19 cellular contexts compared by ENCODE assay signal in the genomic region with DNA sequence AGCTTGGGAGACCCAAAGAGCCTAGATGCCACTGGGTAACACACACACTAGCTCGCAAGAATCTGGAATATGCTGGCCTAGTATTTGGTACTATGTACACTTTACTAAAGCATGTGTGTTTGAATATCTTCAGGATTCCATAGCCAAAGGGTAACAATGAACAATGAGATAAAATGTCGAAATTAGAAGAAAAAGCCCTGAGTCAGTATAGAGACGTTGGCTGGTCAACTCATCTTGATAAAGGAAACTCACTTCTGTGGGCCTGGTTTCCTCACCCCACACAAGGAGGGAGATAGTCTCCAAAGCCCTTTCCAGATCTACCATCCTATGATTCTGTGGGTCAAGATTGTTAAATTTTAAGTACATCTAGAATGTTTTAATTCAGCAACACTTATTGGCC. TPM values are rescaled to one million over a fixed set of nuclear protein-coding genes. Genes with fewer than 3 reads are reported as not detected.
A peak's percentile ranks its signal among the peaks of the same experiment; 100 is the strongest.
DNase-seq lines count a peak whose midpoint lies in the region; ATAC-seq, FAIRE-seq and TF ChIP-seq lines count a peak whose summit lies in the region.
"Had no signal": no experiment of that assay in that cellular context is flagged by ENCODE, and none has a peak within 500 bp of the region (broad histone marks: within the 10 kb centered on the region; RNA-seq: fewer than 3 reads in every experiment).

No MANE protein-coding gene starts in this region.

- in situ Hi-C loops in GM12878 (cut with MboI): no loop called here

- H2BK5ac ChIP-seq in trophoblast cell (ENCODE audit: low read depth, low read length, poor library complexity): no peak overlapping the region

- SMC1A ChIA-PET in GM12878 (lab: Charles Lee; ENCODE audit: uncharacterized antibody, unreplicated experiment): interaction anchor here (2.3 kb wide), 1 partner anchor 13 kb away, joined by 7 read pairs; no protein-coding TSS in a partner anchor

- DNase-seq in GM12878 (ENCODE audit: low read depth, low spot score) (no peak), dorsolateral prefrontal cortex (no peak), trophoblast cell (peak; percentile 19 to 74), DMS79 treated with DMSO at 0.1 percent for 48 hours (lab: John Stamatoyannopoulos, UW) (no peak), NCI-H1436 treated with DMSO at 0.1 percent for 48 hours (lab: John Stamatoyannopoulos, UW) (no peak), GM20000 (ENCODE audit: low spot score) (no peak)
- DNase-seq: ACHN; BE2C; C1 segment of cervical spinal cord; CD4-positive, CD25-positive, alpha-beta regulatory T cell; CD8-positive, alpha-beta memory T cell; COR-L47; DMS 273 treated with DMSO at 0.1 percent for 48 hours; DMS53; H9 had no signal

- H3K4me3 ChIP-seq in GM12878 (no peak overlapping the region), dorsolateral prefrontal cortex (peak overlapping the region in 1 of 59 donors; percentile 78), trophoblast cell (ENCODE audit: low read depth, low read length) (no peak overlapping the region)

- TF ChIP-seq CTCF in GM12878 (IDR thresholded peaks at IDR 0.05 in 2 of 3, conservative IDR thresholded peaks at IDR 0.05 in 1 of 3; ENCODE audit: control insufficient read depth in 2 of 3, extremely low read depth in 1 of 3, insufficient read depth in 1 of 3, low read depth in 3 of 3, low read length in 3 of 3) (no peak), dorsolateral prefrontal cortex (IDR thresholded peaks at IDR 0.05 in 54 of 56, conservative IDR thresholded peaks at IDR 0.05 in 2 of 56; ENCODE audit: low read depth in 1 of 56, partially characterized antibody in 56 of 56) (no peak), GM20000 (IDR thresholded peaks at IDR 0.05; ENCODE audit: extremely low read depth, missing control alignments) (no peak)

- peak; percentile 41 for FAIRE-seq in GM12878 (lab: Jason Lieb, UNC)
- FAIRE-seq: A204.1, G401.6, H1 had no signal

- no peak overlapping the region for H2AK5ac ChIP-seq in trophoblast cell (ENCODE audit: low read length)

- no peak overlapping the region for H3K4ac ChIP-seq in trophoblast cell (ENCODE audit: low read depth, low read length)

- no peak overlapping the region for H3K9ac ChIP-seq in GM12878 (ENCODE audit: control insufficient read depth, insufficient read depth, low read length)
- H3K9ac ChIP-seq in trophoblast cell (ENCODE audit: low read length): no peak overlapping the region

- H3K27ac ChIP-seq in GM12878 (ENCODE audit: control insufficient read depth, insufficient read depth) (no peak overlapping the region), dorsolateral prefrontal cortex (peak overlapping the region in 44 of 59 donors; percentile 32 to 97 (median 76)), trophoblast cell (ENCODE audit: low read depth, low read length) (no peak overlapping the region)

- H3K36me3 ChIP-seq in GM12878 (ENCODE audit: control insufficient read depth in 2 of 2, insufficient read depth in 2 of 2, low read length in 1 of 2) (0 out of 4 replicates have a peak, but pooled peaks cover 0 to 3% of the 10 kb centered on the region in 2 experiments), trophoblast cell (ENCODE audit: control insufficient read depth in 1 of 2, insufficient read depth in 2 of 2, low read length in 2 of 2) (peaks cover 8 to 13% of the 10 kb centered on the region in 2 experiments)
- H3K36me3 ChIP-seq: BE2C had no signal

- no peak for TF ChIP-seq EP300 in GM12878 (IDR thresholded peaks at IDR 0.05; ENCODE audit: borderline replicate concordance in 1 of 2, control insufficient read depth in 1 of 2, low read depth in 2 of 2, low read length in 2 of 2)

- POLR2A ChIA-PET in GM12878 (lab: Charles Lee): no interaction called here

- no peak for TF ChIP-seq POLR2A in GM12878 (IDR thresholded peaks at IDR 0.05; ENCODE audit: low read depth, low read length)

- no peaks in the 10 kb centered on the region for H4K20me1 ChIP-seq in GM12878 (ENCODE audit: control insufficient read depth, insufficient read depth)

- no peak overlapping the region for H4K12ac ChIP-seq in trophoblast cell (ENCODE audit: low read depth, low read length)

- H3K14ac ChIP-seq in trophoblast cell (ENCODE audit: low read length): no peak overlapping the region

- TF ChIP-seq RAD21 in GM12878 (IDR thresholded peaks at IDR 0.05; ENCODE audit: insufficient read depth, low read depth, low read length): no peak

- H3K27me3 ChIP-seq in GM12878 (replicated peaks in 1 of 2; ENCODE audit: control insufficient read depth in 2 of 2, insufficient read depth in 2 of 2, low read length in 1 of 2): no peaks in the 10 kb centered on the region
- peaks cover 0 to 21% (median 0%) of the 10 kb centered on the region in 45 donors for H3K27me3 ChIP-seq in dorsolateral prefrontal cortex
- H3K27me3 ChIP-seq in trophoblast cell (ENCODE audit: insufficient read depth, low read length): no peaks in the 10 kb centered on the region
- H3K27me3 ChIP-seq: BE2C had no signal

- H3K18ac ChIP-seq in trophoblast cell (ENCODE audit: low read length): no peak overlapping the region

- H3K9me3 ChIP-seq in GM12878 (replicated peaks; ENCODE audit: control insufficient read depth, insufficient read depth, low read length) (no peaks in the 10 kb centered on the region), trophoblast cell (ENCODE audit: insufficient read depth, low read depth, low read length) (no peaks in the 10 kb centered on the region)
- H3K9me3 ChIP-seq: BE2C had no signal

- CTCF ChIA-PET in GM12878 (lab: Yijun Ruan, JAX): interaction anchor here (0.6 to 1.1 kb wide), 2 partner anchors 202 to 236 kb away, joined by 3 read pairs; no protein-coding TSS in a partner anchor

- RAD21 ChIA-PET in GM12878 (lab: Charles Lee; ENCODE audit: unreplicated experiment): no interaction called here

- no peak overlapping the region for H4K91ac ChIP-seq in trophoblast cell (ENCODE audit: low read depth, low read length)

- BruUV-seq in GM12878 (replicated peaks; lab: Mats Ljungman, UMichigan): no TSS peak

- no peak overlapping the region for H4K8ac ChIP-seq in trophoblast cell (ENCODE audit: low read depth, low read length)

- WGBS in GM12878 (ENCODE audit: insufficient coverage, insufficient replicate concordance, low lambda C conversion rate, missing lambda C conversion rate): 58% methylated on average over 3 of the region's 3 CpGs
- no CpG with 5 or more reads among the region's 3 CpGs for WGBS in trophoblast cell (ENCODE audit: extremely low coverage, insufficient coverage, insufficient read length)

- no peak overlapping the region for H3K23ac ChIP-seq in trophoblast cell (ENCODE audit: low read length)

- ATAC-seq in GM12878: no peak
- ATAC-seq: HepG2 had no signal

- H3K4me2 ChIP-seq in GM12878 (ENCODE audit: control insufficient read depth, insufficient read depth): no peak overlapping the region
- H3K4me2 ChIP-seq in trophoblast cell (ENCODE audit: low read length): no peak overlapping the region

- intact Hi-C loops in GM12878 (cut with micrococcal nuclease; ENCODE audit: unreplicated experiment): no loop called here
- intact Hi-C loops in dorsolateral prefrontal cortex (cut with DNase I): no loop called here

- H2AFZ ChIP-seq in GM12878 (ENCODE audit: control insufficient read depth, low read depth, low read length): no peak overlapping the region
- no peak overlapping the region for H2AFZ ChIP-seq in trophoblast cell (ENCODE audit: insufficient read depth, low read length, poor library complexity)

- H3K79me1 ChIP-seq in trophoblast cell (ENCODE audit: low read length): no peaks in the 10 kb centered on the region

- H2BK120ac ChIP-seq in trophoblast cell (ENCODE audit: insufficient read depth, low read length, poor library complexity): no peak overlapping the region

- H2BK12ac ChIP-seq in trophoblast cell (ENCODE audit: low read length): no peak overlapping the region

- H3K79me2 ChIP-seq in GM12878 (ENCODE audit: control insufficient read depth, insufficient read depth, low read length) (no peaks in the 10 kb centered on the region), trophoblast cell (ENCODE audit: control insufficient read depth, insufficient read depth, low read length, poor library complexity) (no peaks in the 10 kb centered on the region)

- H3K4me1 ChIP-seq in GM12878 (ENCODE audit: control insufficient read depth, insufficient read depth, low read length) (no peaks in the 10 kb centered on the region), trophoblast cell (ENCODE audit: control insufficient read depth in 1 of 2, insufficient read depth in 2 of 2, low read length in 2 of 2) (peaks cover 0 to 2% of the 10 kb centered on the region in 2 experiments)
- H3K4me1 ChIP-seq: BE2C had no signal

RNA-seq across cellular contexts. Expression of gene ZDHHC9, which starts 6.9 kb away (rescaled TPM):
- total RNA-seq in GM12878 (2013; cell fraction: nucleolus; rRNA removed): 26.9 and 29.7 TPM in 2 replicates
- total RNA-seq in GM12878 (2014; rRNA removed) (4.0 and 4.9 TPM in 2 replicates), GM12878 (2014; rRNA removed; fragmentation: Illumina TruSeq; extraction: Trizol) (2.4 and 2.8 TPM in 2 replicates), GM12878 (2021) (6.6 and 6.9 TPM in 2 replicates), dorsolateral prefrontal cortex (100 to 1,000 TPM in 8 of 120 experiments, 10 to 100 TPM in 112; 24.3 to 185 (median 54.5) TPM)
- 5.6 TPM for polyA plus RNA-seq in GM12878 (2011; ENCODE audit: low read depth)
- polyA plus RNA-seq in GM12878 (2011; rRNA removed) (10.1 and 13.0 TPM in 2 replicates), GM12878 (2014; fragmentation: Illumina TruSeq; extraction: Trizol) (8.1 and 8.4 TPM in 2 replicates), GM12878 (2014; fragmentation: Nextera tagmentation; extraction: Ambion mirVana) (1 to 10 TPM; 1.8 to 2.5 TPM), GM12878 (2014; rRNA removed) (3.9 and 4.4 TPM in 2 replicates), GM12878 (2016; fragmentation: Nextera tagmentation; extraction: Ambion mirVana) (1 to 10 TPM; 6.5 to 6.7 TPM)
- polyA plus RNA-seq in GM12878 (2011; cell fraction: cytosol; rRNA removed): 8.7 and 12.4 TPM in 2 replicates
- polyA plus RNA-seq in GM12878 (2011; cell fraction: nucleus; rRNA removed): 10.8 and 13.0 TPM in 2 replicates
- 7.2 and 7.6 TPM in 2 replicates for polyA plus RNA-seq in GM12878 (2012)
- 18.1 and 19.4 TPM in 2 replicates for polyA minus RNA-seq in GM12878 (2011; rRNA and poly(A)+ RNA removed)
- 6.9 and 7.7 TPM in 2 replicates for polyA minus RNA-seq in GM12878 (2011; cell fraction: cytosol; rRNA and poly(A)+ RNA removed)
- polyA minus RNA-seq in GM12878 (2011; cell fraction: nucleus; rRNA and poly(A)+ RNA removed): 8.7 and 10.5 TPM in 2 replicates
- 31.7 and 34.2 TPM in 2 replicates for polyA plus RNA-seq in trophoblast cell (2013)

RNA-seq across cellular contexts. Expression of gene SASH3, which starts 57.1 kb away (rescaled TPM):
- total RNA-seq in GM12878 (2013; cell fraction: nucleolus; rRNA removed): 88.3 and 101 TPM in 2 replicates
- total RNA-seq in GM12878 (2014; rRNA removed) (198 and 231 TPM in 2 replicates), GM12878 (2014; rRNA removed; fragmentation: Illumina TruSeq; extraction: Trizol) (123 and 130 TPM in 2 replicates), GM12878 (2021) (183 and 191 TPM in 2 replicates), dorsolateral prefrontal cortex (10 to 100 TPM in 9 of 120 experiments, 1 to 10 TPM in 109, under 1 TPM in 2; 0.50 to 20.0 (median 4.8) TPM)
- 67.3 TPM for polyA plus RNA-seq in GM12878 (2011; ENCODE audit: low read depth)
- polyA plus RNA-seq in GM12878 (2011; rRNA removed) (159 and 233 TPM in 2 replicates), GM12878 (2014; fragmentation: Illumina TruSeq; extraction: Trizol) (122 and 155 TPM in 2 replicates), GM12878 (2014; fragmentation: Nextera tagmentation; extraction: Ambion mirVana) (10 to 100 TPM; 23.1 to 39.1 TPM), GM12878 (2014; rRNA removed) (192 and 204 TPM in 2 replicates), GM12878 (2016; fragmentation: Nextera tagmentation; extraction: Ambion mirVana) (100 to 1,000 TPM; 148 to 164 TPM)
- 229 and 314 TPM in 2 replicates for polyA plus RNA-seq in GM12878 (2011; cell fraction: cytosol; rRNA removed)
- 329 and 387 TPM in 2 replicates for polyA plus RNA-seq in GM12878 (2011; cell fraction: nucleus; rRNA removed)
- polyA plus RNA-seq in GM12878 (2012): 109 and 113 TPM in 2 replicates
- polyA minus RNA-seq in GM12878 (2011; rRNA and poly(A)+ RNA removed): 120 and 220 TPM in 2 replicates
- polyA minus RNA-seq in GM12878 (2011; cell fraction: cytosol; rRNA and poly(A)+ RNA removed): 77.4 and 94.2 TPM in 2 replicates
- 51.7 and 77.8 TPM in 2 replicates for polyA minus RNA-seq in GM12878 (2011; cell fraction: nucleus; rRNA and poly(A)+ RNA removed)
- polyA plus RNA-seq in trophoblast cell (2013): not detected in 2 replicates
- total RNA-seq: H1, H9, HepG2 had no signal
- polyA plus RNA-seq: H1 had no signal

Comparison
In these comparisons a context has a peak if more than half of its experiments do, and no peak if none do; other contexts are left out.
1. DNase-seq: peak in trophoblast cell (2 of 2); none in GM12878 (single experiment), dorsolateral prefrontal cortex (0 of 10), DMS79 treated with DMSO at 0.1 percent for 48 hours (single experiment), NCI-H1436 treated with DMSO at 0.1 percent for 48 hours (single experiment) and GM20000 (single experiment).
2. H3K27ac ChIP-seq: peak in dorsolateral prefrontal cortex (44 of 59); none in GM12878 (single experiment) and trophoblast cell (single experiment).
3. RNA of gene SASH3, which starts 57.1 kb away (total RNA-seq): 88.3 to 231 TPM in GM12878; 0.50 to 20.0 TPM in dorsolateral prefrontal cortex; every median in the first group is over 4 times any median in the second.